Comparison of ENCODE assay signal across 10 cellular contexts in genomic region chr2:214233164-214233563, GRCh38.
"Had no signal": no experiment of that assay in that cellular context is flagged by ENCODE, and none has a peak within 500 bp of the region (broad histone marks: within the 10 kb centered on the region; RNA-seq: fewer than 3 reads in every experiment).

No MANE protein-coding gene starts in this region.

- DNase-seq: GM23248, GOT3, H7, H9, HCEC 1CT, HFFc6 had no signal

- H3K4me1 ChIP-seq: HAP-1 had no signal

- H3K4me2 ChIP-seq: GM23338 had no signal

- H2AFZ ChIP-seq: GM23248, GM23338 had no signal

- ATAC-seq: GM23338, HCT116 had no signal

- H3K27ac ChIP-seq: GM23248 had no signal

- H3K36me3 ChIP-seq: HAP-1 had no signal

- FAIRE-seq: H54 had no signal

- H3K9me3 ChIP-seq: HAP-1 had no signal

- H3K9ac ChIP-seq: GM23248 had no signal

- H3K4me3 ChIP-seq: GM23248, GM23338, HAP-1 had no signal
